Comparison of ENCODE assay signal across 31 cellular contexts in genomic region chr10:16049775-16050174, GRCh38.
"Had no signal": no experiment of that assay in that cellular context is flagged by ENCODE, and none has a peak within 500 bp of the region (broad histone marks: within the 10 kb centered on the region; RNA-seq: fewer than 3 reads in every experiment).

No MANE protein-coding gene starts in this region.

- H3K36me3 Mint-ChIP-seq: activated CD8-positive, alpha-beta memory T cell treated with anti-CD3 and anti-CD28 coated beads, Interleukin-2, amount 10 ng/mL, durations not matched to agents 7 days and 5 days; activated naive CD4-positive, alpha-beta T cell treated with anti-CD3 and anti-CD28 coated beads, Interleukin-2, amount 10 ng/mL, durations not matched to agents 7 days and 5 days; activated naive CD8-positive, alpha-beta T cell; brain had no signal

- H3K4me1 Mint-ChIP-seq: activated CD4-positive, alpha-beta memory T cell treated with anti-CD3 and anti-CD28 coated beads, Interleukin-2, amount 10 ng/mL, durations not matched to agents 7 days and 5 days; activated CD8-positive, alpha-beta memory T cell treated with anti-CD3 and anti-CD28 coated beads, Interleukin-2, amount 10 ng/mL, durations not matched to agents 7 days and 5 days; activated naive CD4-positive, alpha-beta T cell treated with anti-CD3 and anti-CD28 coated beads, Interleukin-2, amount 10 ng/mL, durations not matched to agents 7 days and 5 days; activated naive CD8-positive, alpha-beta T cell treated with anti-CD3 and anti-CD28 coated beads, Interleukin-2, amount 50 U/mL, for 24 hours; brain had no signal

- H3K27me3 Mint-ChIP-seq: activated CD4-positive, alpha-beta memory T cell treated with anti-CD3 and anti-CD28 coated beads, Interleukin-2, amount 10 ng/mL, durations not matched to agents 7 days and 5 days; activated CD8-positive, alpha-beta memory T cell treated with anti-CD3 and anti-CD28 coated beads, Interleukin-2, amount 10 ng/mL, durations not matched to agents 7 days and 5 days; activated naive CD4-positive, alpha-beta T cell treated with anti-CD3 and anti-CD28 coated beads, Interleukin-2, amount 10 ng/mL, durations not matched to agents 7 days and 5 days; activated naive CD8-positive, alpha-beta T cell treated with anti-CD3 and anti-CD28 coated beads, Interleukin-2, amount 50 U/mL, for 24 hours; brain had no signal

- H3K36me3 ChIP-seq: Peyer's patch had no signal

- H3K4me3 Mint-ChIP-seq: activated CD4-positive, alpha-beta memory T cell treated with anti-CD3 and anti-CD28 coated beads, Interleukin-2, amount 10 ng/mL, durations not matched to agents 7 days and 5 days; activated CD8-positive, alpha-beta memory T cell treated with anti-CD3 and anti-CD28 coated beads, Interleukin-2, amount 10 ng/mL, durations not matched to agents 7 days and 5 days; activated naive CD4-positive, alpha-beta T cell treated with anti-CD3 and anti-CD28 coated beads, Interleukin-2, amount 10 ng/mL, durations not matched to agents 7 days and 5 days; activated naive CD8-positive, alpha-beta T cell; activated naive CD8-positive, alpha-beta T cell treated with anti-CD3 and anti-CD28 coated beads, Interleukin-2, amount 50 U/mL, for 24 hours; brain had no signal

- H3K27me3 ChIP-seq: Peyer's patch had no signal

- H3K9me3 ChIP-seq: Peyer's patch had no signal

- H3K4me3 ChIP-seq: Peyer's patch had no signal

- H3K27ac ChIP-seq: Peyer's patch, VCaP had no signal

- DNase-seq: activated CD4-positive, alpha-beta memory T cell treated with anti-CD3 and anti-CD28 coated beads, Interleukin-2, amount 10 ng/mL, durations not matched to agents 7 days and 5 days; activated CD4-positive, alpha-beta T cell treated with anti-CD3 and anti-CD28 coated beads for 1 hour; activated CD4-positive, alpha-beta T cell treated with anti-CD3 and anti-CD28 coated beads for 48 hours; activated CD4-positive, CD25-positive, alpha-beta regulatory T cell; activated CD8-positive, alpha-beta memory T cell treated with anti-CD3 and anti-CD28 coated beads for 24 hours; activated CD8-positive, alpha-beta memory T cell treated with anti-CD3 and anti-CD28 coated beads, Interleukin-2, amount 10 ng/mL, durations not matched to agents 7 days and 5 days; activated CD8-positive, alpha-beta memory T cell treated with anti-CD3 and anti-CD28 coated beads, Interleukin-2, amount 50 U/mL, for 48 hours; activated effector memory CD4-positive, alpha-beta T cell treated with Interleukin-2 at 50 U/mL for 16 hours; activated naive CD4-positive, alpha-beta T cell treated with anti-CD3 and anti-CD28 coated beads, Interleukin-2, amount 10 ng/mL, durations not matched to agents 7 days and 5 days; activated naive CD8-positive, alpha-beta T cell treated with anti-CD3 and anti-CD28 coated beads, Interleukin-2, amount 50 U/mL, for 24 hours; activated T-cell treated with anti-CD3 and anti-CD28 coated beads, Interleukin-2, amount 50 U/mL, for 48 hours; central memory CD4-positive, alpha-beta T cell; MM.1S; MV-4-11; NCI-H1092; NCI-H1436 treated with DMSO at 0.1 percent for 48 hours; NCI-H1694 treated with DMSO at 0.1 percent for 48 hours; NCI-H2029; NCI-H345; NCI-H524 treated with DMSO at 0.1 percent for 48 hours; NK-92 treated with Interleukin-12 subunit alpha and Interleukin-12 subunit beta, amount 100 ng/mL, for 24 hours; Peyer's patch; Right ventricle myocardium superior; SW 1271; T-helper 1 cell; T-helper 2 cell; T-helper 9 cell had no signal

- ATAC-seq: activated CD8-positive, alpha-beta memory T cell treated with anti-CD3 and anti-CD28 coated beads, Interleukin-2, amount 10 ng/mL, durations not matched to agents 7 days and 5 days; activated naive CD8-positive, alpha-beta T cell treated with anti-CD3 and anti-CD28 coated beads, Interleukin-2, amount 50 U/mL, for 24 hours; PC-3 had no signal

- H3K4me1 ChIP-seq: Peyer's patch had no signal

- H3K9me3 Mint-ChIP-seq: activated CD4-positive, alpha-beta memory T cell treated with anti-CD3 and anti-CD28 coated beads, Interleukin-2, amount 10 ng/mL, durations not matched to agents 7 days and 5 days; activated naive CD4-positive, alpha-beta T cell treated with anti-CD3 and anti-CD28 coated beads, Interleukin-2, amount 10 ng/mL, durations not matched to agents 7 days and 5 days; brain had no signal

- H3K27ac Mint-ChIP-seq: activated CD4-positive, alpha-beta memory T cell treated with anti-CD3 and anti-CD28 coated beads, Interleukin-2, amount 10 ng/mL, durations not matched to agents 7 days and 5 days; activated CD8-positive, alpha-beta memory T cell treated with anti-CD3 and anti-CD28 coated beads, Interleukin-2, amount 10 ng/mL, durations not matched to agents 7 days and 5 days; activated naive CD4-positive, alpha-beta T cell treated with anti-CD3 and anti-CD28 coated beads, Interleukin-2, amount 10 ng/mL, durations not matched to agents 7 days and 5 days; activated naive CD8-positive, alpha-beta T cell; activated naive CD8-positive, alpha-beta T cell treated with anti-CD3 and anti-CD28 coated beads, Interleukin-2, amount 50 U/mL, for 24 hours; brain had no signal
